ENCODE assay signal across 8 cellular contexts in the genomic region with DNA sequence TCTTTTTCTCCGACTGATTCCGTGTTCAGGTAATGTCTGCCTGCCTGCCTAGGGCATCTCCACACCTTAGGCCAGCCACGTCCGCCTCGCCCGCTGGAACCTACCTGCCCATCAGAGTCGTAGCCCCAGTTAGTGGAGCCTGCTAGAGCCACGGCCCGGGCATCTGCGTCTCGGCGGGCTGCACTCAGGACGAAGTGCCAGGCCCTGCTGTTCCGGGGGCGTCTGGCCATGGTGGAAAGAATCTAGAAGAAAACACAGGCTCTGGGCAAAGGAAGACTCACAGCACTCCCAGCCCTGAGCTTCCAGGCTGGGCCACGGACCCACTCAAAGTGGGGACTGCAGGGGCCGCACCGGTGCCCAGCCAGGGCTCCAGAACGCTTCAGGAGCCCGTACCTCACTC. TPM values are rescaled to one million over a fixed set of nuclear protein-coding genes. Genes with fewer than 3 reads are reported as not detected.
DNase-seq lines count a peak whose midpoint lies in the region; ATAC-seq and TF ChIP-seq lines count a peak whose summit lies in the region.

No MANE protein-coding gene starts in this region.

- DNase-seq in Jurkat, Clone E6-1 (ENCODE audit: low read depth, low spot score), result no peak
- DNase-seq in astrocyte of the spinal cord (ENCODE audit: low read depth, low spot score), result no peak
- DNase-seq in kidney epithelial cell (ENCODE audit: low read depth), result no peak
- no peak for DNase-seq in suprapubic skin (ENCODE audit: low spot score in 2 of 2)
- DNase-seq in head of caudate nucleus, result no peak
- no peak for DNase-seq in COLO829 (ENCODE audit: low spot score)
- DNase-seq in UCSD-AML1 (lab: John Stamatoyannopoulos, UW; ENCODE audit: unreplicated experiment), result no peak

- ATAC-seq in HG02884 (IDR thresholded peaks at IDR 0.05; ENCODE audit: unreplicated experiment), result no peak

- 61% methylated on average over 20 of the region's 20 CpGs for WGBS in suprapubic skin

- no peak for TF ChIP-seq CTCF in astrocyte of the spinal cord (IDR thresholded peaks at IDR 0.05; ENCODE audit: low read depth, low read length)
- TF ChIP-seq CTCF in kidney epithelial cell (IDR thresholded peaks at IDR 0.05; ENCODE audit: insufficient read depth, low read length, poor library complexity, severe bottlenecking), result no peak
- no peak for TF ChIP-seq CTCF in suprapubic skin (IDR thresholded peaks at IDR 0.05)

- intact Hi-C loops in head of caudate nucleus (cut with DNase I), result no loop called here

- no peaks in the 10 kb centered on the region for H3K9me3 ChIP-seq in suprapubic skin

- TF ChIP-seq EP300 in suprapubic skin (IDR thresholded peaks at IDR 0.05), result no peak

- H3K27ac ChIP-seq in suprapubic skin, result peak overlapping the region; percentile 91

- in situ Hi-C loops in astrocyte of the spinal cord (cut with HindIII; ENCODE audit: low sequenced_read_pairs), result no loop called here

- H3K4me3 ChIP-seq in Jurkat, Clone E6-1 (ENCODE audit: low read length), result peak overlapping the region; percentile 75
- H3K4me3 ChIP-seq in astrocyte of the spinal cord (ENCODE audit: low read depth, low read length) (peak overlapping the region; percentile 71), kidney epithelial cell (ENCODE audit: low read depth, low read length) (peak overlapping the region; percentile 56), suprapubic skin (peak overlapping the region; percentile 79)

- H3K36me3 ChIP-seq in kidney epithelial cell (ENCODE audit: control insufficient read depth, insufficient read depth, low read length) (no peaks in the 10 kb centered on the region), suprapubic skin (peaks cover 41% of the 10 kb centered on the region)

- TF ChIP-seq POLR2A in suprapubic skin (IDR thresholded peaks at IDR 0.05), result no peak

- H3K4me1 ChIP-seq in suprapubic skin, result peaks cover 43% of the 10 kb centered on the region

- H3K27me3 ChIP-seq in kidney epithelial cell (ENCODE audit: control insufficient read depth, insufficient read depth, low read length) (no peaks in the 10 kb centered on the region), suprapubic skin (no peaks in the 10 kb centered on the region)

RNA-seq across cellular contexts. Expression of a gene that starts 1.1 kb away (rescaled TPM):
- polyA plus RNA-seq in Jurkat, Clone E6-1 (2012; ENCODE audit: insufficient read depth, insufficient read length), result 32.5 TPM
- total RNA-seq in kidney epithelial cell (60.6 and 78.2 TPM in 2 replicates), suprapubic skin (100 to 1,000 TPM; 124 to 205 (median 156) TPM)

RNA-seq across cellular contexts. Expression of a gene that starts 1.5 kb away (rescaled TPM):
- polyA plus RNA-seq in Jurkat, Clone E6-1 (2012; ENCODE audit: insufficient read depth, insufficient read length), result 95.9 TPM
- total RNA-seq in kidney epithelial cell (145 and 187 TPM in 2 replicates), suprapubic skin (100 to 1,000 TPM in 1 of 4 donors, 10 to 100 TPM in 3; 55.4 to 115 (median 90.8) TPM)

RNA-seq across cellular contexts. Expression of a gene that starts 8.3 kb away (rescaled TPM):
- polyA plus RNA-seq in Jurkat, Clone E6-1 (2012; ENCODE audit: insufficient read depth, insufficient read length), result 145 TPM
- 94.9 and 108 TPM in 2 replicates for total RNA-seq in kidney epithelial cell
- 10 to 100 TPM; 46.8 to 74.3 (median 64.9) TPM for total RNA-seq in suprapubic skin

RNA-seq across cellular contexts. Expression of a gene that starts 8.6 kb away (rescaled TPM):
- polyA plus RNA-seq in Jurkat, Clone E6-1 (2012; ENCODE audit: insufficient read depth, insufficient read length), result 7.7 TPM
- total RNA-seq in kidney epithelial cell (6.8 and 13.6 TPM in 2 replicates), suprapubic skin (10 to 100 TPM in 2 of 4 donors, 1 to 10 TPM in 2; 9.8 to 26.3 (median 15.1) TPM)

RNA-seq across cellular contexts. Expression of a gene that starts 9.9 kb away (rescaled TPM):
- polyA plus RNA-seq in Jurkat, Clone E6-1 (2012; ENCODE audit: insufficient read depth, insufficient read length), result 3.6 TPM
- 44.9 and 45.3 TPM in 2 replicates for total RNA-seq in kidney epithelial cell
- total RNA-seq in suprapubic skin, result 100 to 1,000 TPM in 3 of 4 donors, 10 to 100 TPM in 1; 76.9 to 115 (median 103) TPM
